Comparison of ENCODE assay signal across 15 cellular contexts in genomic region chr4:66927937-66928336, GRCh38.
DNase-seq lines count a peak whose midpoint lies in the region; TF ChIP-seq lines count a peak whose summit lies in the region.
"Had no signal": no experiment of that assay in that cellular context is flagged by ENCODE, and none has a peak within 500 bp of the region (broad histone marks: within the 10 kb centered on the region; RNA-seq: fewer than 3 reads in every experiment).

No MANE protein-coding gene starts in this region.

- H3K9me3 ChIP-seq in endocrine pancreas (ENCODE audit: control insufficient read depth, low read length) (no peaks in the 10 kb centered on the region), breast epithelium (no peaks in the 10 kb centered on the region)
- H3K9me3 ChIP-seq: SJCRH30, testis had no signal

- intact Hi-C loops in CD14-positive monocyte (cut with micrococcal nuclease) (no loop called here), breast epithelium (cut with DNase I; ENCODE audit: low total_unique reads) (no loop called here)

- no peak overlapping the region for H3K9ac ChIP-seq in endocrine pancreas (ENCODE audit: control insufficient read depth, insufficient read depth, low read length)

- H3K4me3 ChIP-seq in endocrine pancreas (ENCODE audit: control insufficient read depth, insufficient read depth, low read length): peak overlapping the region; percentile 59
- H3K4me3 ChIP-seq in breast epithelium: no peak overlapping the region
- H3K4me3 ChIP-seq: SJCRH30, testis had no signal

- no peak overlapping the region for H3K27ac ChIP-seq in breast epithelium
- H3K27ac ChIP-seq: SJCRH30, testis had no signal

- H3K9me3 Mint-ChIP-seq in CD14-positive monocyte (peaks cover 0 to 2% (median 0%) of the 10 kb centered on the region in 7 donors), osteocyte (ENCODE audit: unreplicated experiment) (no peaks in the 10 kb centered on the region)
- H3K9me3 Mint-ChIP-seq: activated CD8-positive, alpha-beta T cell treated with anti-CD3 and anti-CD28 coated beads for 36 hours; activated naive CD4-positive, alpha-beta T cell treated with anti-CD3 and anti-CD28 coated beads for 36 hours had no signal

- H3K27me3 Mint-ChIP-seq in CD14-positive monocyte (ENCODE audit: low read depth in 3 of 3): no peaks in the 10 kb centered on the region
- H3K27me3 Mint-ChIP-seq in osteocyte (ENCODE audit: unreplicated experiment): no peaks in the 10 kb centered on the region
- H3K27me3 Mint-ChIP-seq: activated CD8-positive, alpha-beta T cell treated with anti-CD3 and anti-CD28 coated beads for 36 hours had no signal

- H3K4me3 Mint-ChIP-seq in CD14-positive monocyte (no peak overlapping the region), osteocyte (ENCODE audit: unreplicated experiment) (no peak overlapping the region)
- H3K4me3 Mint-ChIP-seq: activated CD8-positive, alpha-beta T cell treated with anti-CD3 and anti-CD28 coated beads for 36 hours; activated naive CD4-positive, alpha-beta T cell treated with anti-CD3 and anti-CD28 coated beads for 36 hours had no signal

- peaks cover 11% of the 10 kb centered on the region for H3K4me1 ChIP-seq in endocrine pancreas (ENCODE audit: control insufficient read depth, insufficient read depth, low read length)
- no peaks in the 10 kb centered on the region for H3K4me1 ChIP-seq in breast epithelium
- H3K4me1 ChIP-seq: SJCRH30, testis had no signal

- H3K36me3 Mint-ChIP-seq in CD14-positive monocyte: no peaks in the 10 kb centered on the region
- no peaks in the 10 kb centered on the region for H3K36me3 Mint-ChIP-seq in osteocyte (ENCODE audit: unreplicated experiment)

- H3K27me3 ChIP-seq in endocrine pancreas (ENCODE audit: control insufficient read depth, insufficient read depth, low read length): no peaks in the 10 kb centered on the region
- H3K27me3 ChIP-seq in breast epithelium: no peaks in the 10 kb centered on the region
- H3K27me3 ChIP-seq: SJCRH30, testis had no signal

- DNase-seq in D341Med (ENCODE audit: low spot score) (peak; percentile 55), NCI-H128 (lab: John Stamatoyannopoulos, UW; ENCODE audit: unreplicated experiment) (peak; percentile 68), NCI-H446 (lab: John Stamatoyannopoulos, UW) (peak; percentile 81 to 97), CD14-positive monocyte (ENCODE audit: low spot score) (no peak), breast epithelium (ENCODE audit: low spot score in 2 of 2) (no peak), osteocyte (ENCODE audit: extremely low spot score, unreplicated experiment) (no peak)
- no peak for DNase-seq in activated T-cell treated with anti-CD3 and anti-CD28 coated beads, Interleukin-2, amount 50 U/mL, for 1 hour
- DNase-seq: activated CD8-positive, alpha-beta T cell treated with anti-CD3 and anti-CD28 coated beads for 36 hours; activated naive CD4-positive, alpha-beta T cell treated with anti-CD3 and anti-CD28 coated beads for 36 hours; DND-41; mesenchymal stem cell; nucleus accumbens; testis had no signal

- H3K36me3 ChIP-seq in endocrine pancreas (ENCODE audit: control insufficient read depth, insufficient read depth, low read length) (no peaks in the 10 kb centered on the region), breast epithelium (no peaks in the 10 kb centered on the region)
- H3K36me3 ChIP-seq: SJCRH30 had no signal

- peaks cover 3% of the 10 kb centered on the region for H3K4me1 Mint-ChIP-seq in CD14-positive monocyte
- peaks cover 9% of the 10 kb centered on the region for H3K4me1 Mint-ChIP-seq in osteocyte (ENCODE audit: unreplicated experiment)

- TF ChIP-seq CTCF in CD14-positive monocyte (IDR thresholded peaks at IDR 0.05): no peak
- TF ChIP-seq CTCF in breast epithelium (IDR thresholded peaks at IDR 0.05): no peak
- TF ChIP-seq CTCF in osteocyte (IDR thresholded peaks at IDR 0.05): no peak

- no peak for TF ChIP-seq POLR2A in breast epithelium (IDR thresholded peaks at IDR 0.05)

- H3K27ac Mint-ChIP-seq in CD14-positive monocyte (no peak overlapping the region), osteocyte (ENCODE audit: unreplicated experiment) (no peak overlapping the region)
- H3K27ac Mint-ChIP-seq: activated CD8-positive, alpha-beta T cell treated with anti-CD3 and anti-CD28 coated beads for 36 hours; activated naive CD4-positive, alpha-beta T cell treated with anti-CD3 and anti-CD28 coated beads for 36 hours had no signal

Comparison
In these comparisons a context has a peak if more than half of its experiments do, and no peak if none do; other contexts are left out.
1. DNase-seq: peak in D341Med (single experiment), NCI-H128 (single experiment) and NCI-H446 (2 of 2); none in CD14-positive monocyte (single experiment), activated T-cell treated with anti-CD3 and anti-CD28 coated beads, Interleukin-2, amount 50 U/mL, for 1 hour (single experiment), breast epithelium (0 of 2) and osteocyte (single experiment).